Comparison of ENCODE assay signal across 34 cellular contexts in the genomic region with DNA sequence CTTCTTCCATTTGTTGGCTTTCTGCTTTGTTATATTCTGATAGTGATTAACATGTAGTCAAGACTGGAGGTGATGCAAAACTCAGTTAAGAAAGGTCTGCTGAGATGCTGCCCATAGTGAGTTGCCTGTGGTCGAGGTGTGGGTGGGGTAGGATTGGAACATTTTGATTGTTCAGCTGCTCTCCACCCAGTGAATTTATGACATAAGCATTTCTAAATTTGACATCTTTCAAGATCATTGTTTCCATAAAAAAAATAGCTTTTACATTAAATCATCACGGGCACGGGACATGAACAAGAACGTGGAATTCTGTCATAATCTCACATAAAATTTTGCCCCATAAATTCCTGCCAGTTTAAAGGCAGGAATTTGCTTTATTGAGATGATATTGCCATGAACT.
"Had no signal": no experiment of that assay in that cellular context is flagged by ENCODE, and none has a peak within 500 bp of the region (broad histone marks: within the 10 kb centered on the region; RNA-seq: fewer than 3 reads in every experiment).

No MANE protein-coding gene starts in this region.

- DNase-seq: activated B cell treated with CpG ODN at 0.5 μM for 24 hours; activated CD4-positive, alpha-beta memory T cell treated with anti-CD3 and anti-CD28 coated beads for 36 hours; activated CD4-positive, alpha-beta T cell treated with anti-CD3 and anti-CD28 coated beads for 36 hours; activated CD4-positive, alpha-beta T cell treated with anti-CD3 and anti-CD28 coated beads, Interleukin-2, amount 10 ng/mL, durations not matched to agents 24 days and 14 days; activated CD4-positive, alpha-beta T cell treated with anti-CD3 and anti-CD28 coated beads, Interleukin-2, amount 50 U/mL, for 1 hour; activated CD4-positive, alpha-beta T cell treated with anti-CD3 and anti-CD28 coated beads, Interleukin-2, amount 50 U/mL, for 4 hours; activated CD4-positive, CD25-positive, alpha-beta regulatory T cell treated with anti-CD3 and anti-CD28 coated beads, Interleukin-2, amount 50 U/mL, for 72 hours; activated CD8-positive, alpha-beta memory T cell treated with anti-CD3 and anti-CD28 coated beads, Interleukin-2, amount 50 U/mL, for 4 hours; activated CD8-positive, alpha-beta T cell treated with anti-CD3 and anti-CD28 coated beads for 36 hours; activated effector memory CD4-positive, alpha-beta T cell treated with anti-CD3 and anti-CD28 coated beads, Interleukin-2, amount 50 U/mL, for 16 hours; activated gamma-delta T cell treated with Interleukin-2 at 50 U/mL for 16 hours; activated naive CD4-positive, alpha-beta T cell; activated naive CD4-positive, alpha-beta T cell treated with anti-CD3 and anti-CD28 coated beads for 36 hours; activated naive CD4-positive, alpha-beta T cell treated with anti-CD3 and anti-CD28 coated beads, Interleukin-2, amount 50 U/mL, for 16 hours; activated naive CD8-positive, alpha-beta T cell treated with anti-CD3 and anti-CD28 coated beads for 36 hours; activated T-cell treated with anti-CD3 and anti-CD28 coated beads for 4 hours; activated T-cell treated with anti-CD3 and anti-CD28 coated beads, Interleukin-2, amount 50 U/mL, for 1 hour; activated T-cell treated with anti-CD3 and anti-CD28 coated beads, Interleukin-2, amount 50 U/mL, for 4 hours; activated T-cell treated with anti-CD3 and anti-CD28 coated beads, Interleukin-2, amount 50 U/mL, for 72 hours; adrenal gland; amniotic stem cell; aorta; caudate nucleus; cerebellar nuclear complex; T-cell; T-helper 17 cell; T-helper 9 cell had no signal

- H3K9me3 ChIP-seq: adrenal gland had no signal

- FAIRE-seq: astrocyte, bronchial epithelial cell, TTC549 had no signal

- H3K4me1 ChIP-seq: adrenal gland had no signal

- H3K4me3 ChIP-seq: adrenal gland, cardiac muscle cell had no signal

- H3K36me3 ChIP-seq: adrenal gland, cardiac muscle cell had no signal

- H3K27me3 ChIP-seq: adrenal gland, cardiac muscle cell had no signal

- H3K27ac ChIP-seq: adrenal gland, cardiac muscle cell, VCaP had no signal

- ATAC-seq: activated CD4-positive, alpha-beta T cell treated with anti-CD3 and anti-CD28 coated beads for 36 hours; activated CD8-positive, alpha-beta T cell treated with anti-CD3 and anti-CD28 coated beads for 36 hours; activated naive CD4-positive, alpha-beta T cell treated with anti-CD3 and anti-CD28 coated beads, Interleukin-2, amount 50 U/mL, for 72 hours; activated T-cell treated with anti-CD3 and anti-CD28 coated beads, Interleukin-2, amount 50 U/mL, for 4 hours; activated T-cell treated with anti-CD3 and anti-CD28 coated beads, Interleukin-2, amount 50 U/mL, for 72 hours; activated T-helper 17 cell treated with anti-CD3 and anti-CD28 coated beads, Interleukin-2, amount 50 U/mL, for 72 hours; T-cell; T-helper 17 cell had no signal
